1 cellular context compared by ENCODE assay signal in the genomic region with DNA sequence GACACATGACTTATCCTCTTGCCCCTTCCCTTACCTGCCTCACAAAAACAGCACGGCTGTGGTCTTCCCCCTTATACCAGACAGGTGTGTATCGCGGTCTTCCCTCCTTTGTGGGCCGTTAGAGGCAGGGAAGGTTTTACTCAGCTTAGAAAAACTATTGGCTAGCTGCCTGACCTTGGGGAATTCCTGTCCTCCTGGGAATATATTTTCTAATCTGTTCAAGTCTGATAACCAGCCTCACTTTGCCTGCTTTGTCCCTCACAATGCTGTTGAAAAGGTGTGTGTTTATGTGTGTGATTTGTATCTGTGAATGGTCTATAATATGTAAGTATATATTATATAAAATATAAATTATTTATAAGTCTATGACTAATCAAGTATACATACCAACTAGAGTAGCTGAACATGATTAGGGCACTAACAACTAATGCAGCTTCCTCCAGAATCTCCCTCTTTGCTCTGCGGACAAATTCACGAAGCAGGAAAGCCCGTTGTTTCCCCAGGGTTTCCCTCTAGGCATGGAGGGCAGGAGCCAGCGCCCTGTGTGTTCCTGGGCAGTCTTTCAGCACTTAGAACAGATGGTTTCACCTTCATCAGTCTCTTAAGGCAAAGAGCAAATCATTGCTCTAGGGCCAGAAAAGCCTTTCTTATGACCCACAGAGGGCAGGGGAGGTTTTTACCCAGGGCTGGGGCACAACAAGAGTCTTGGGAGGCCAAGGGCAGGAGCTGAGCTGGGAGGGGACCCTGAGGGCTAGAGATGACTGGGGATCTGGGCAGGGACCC.
TF ChIP-seq lines count a peak whose summit lies in the region.

No MANE protein-coding gene starts in this region.

TF ChIP-seq in endothelial cell of umbilical vein, 7 proteins besides CTCF, POLR2A, EP300 and RAD21:
- no peak for TF ChIP-seq POLR2AphosphoS5 (IDR thresholded peaks at IDR 0.05; ENCODE audit: insufficient read depth, low read depth, low read length)
- TF ChIP-seq MYC (IDR thresholded peaks at IDR 0.05; ENCODE audit: low read depth, low read length): no peak
- no peak for TF ChIP-seq FOS (IDR thresholded peaks at IDR 0.05; ENCODE audit: borderline replicate concordance, insufficient read depth, low read length)
- TF ChIP-seq EZH2 (IDR thresholded peaks at IDR 0.05; ENCODE audit: borderline replicate concordance, low read depth, low read length, severe bottlenecking): no peak
- TF ChIP-seq, protein P1, sequence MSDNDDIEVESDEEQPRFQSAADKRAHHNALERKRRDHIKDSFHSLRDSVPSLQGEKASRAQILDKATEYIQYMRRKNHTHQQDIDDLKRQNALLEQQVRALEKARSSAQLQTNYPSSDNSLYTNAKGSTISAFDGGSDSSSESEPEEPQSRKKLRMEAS (IDR thresholded peaks at IDR 0.05; ENCODE audit: insufficient read depth, insufficient read length): no peak
- no peak for TF ChIP-seq JUN (IDR thresholded peaks at IDR 0.05; ENCODE audit: borderline replicate concordance, insufficient read depth, insufficient read length, low read depth)
- TF ChIP-seq GATA2 (IDR thresholded peaks at IDR 0.05; ENCODE audit: insufficient read depth, insufficient read length, low read depth, low read length): no peak
